In genomic region chr14:54564071-54564798, GRCh38 we compare ENCODE assay signal across 8 cellular contexts. TPM values are rescaled to one million over a fixed set of nuclear protein-coding genes. Genes with fewer than 3 reads are reported as not detected.
DNase-seq lines count a peak whose midpoint lies in the region; ATAC-seq and TF ChIP-seq lines count a peak whose summit lies in the region.

No MANE protein-coding gene starts in this region.

- peak overlapping the region; percentile 79 for H3K4me3 Mint-ChIP-seq in endodermal cell
- peak overlapping the region; percentile 84 for H3K4me3 Mint-ChIP-seq in nephron progenitor cell

- H3K27me3 Mint-ChIP-seq in endodermal cell (ENCODE audit: insufficient read depth) = peaks cover 27% of the 10 kb centered on the region
- H3K27me3 Mint-ChIP-seq in nephron progenitor cell (ENCODE audit: low read depth, poor library complexity) = peaks cover 58% of the 10 kb centered on the region

- H3K27ac ChIP-seq in DND-41 (ENCODE audit: low read length) (no peak overlapping the region), RWPE2 (ENCODE audit: poor library complexity, severe bottlenecking) (peak overlapping the region; percentile 89), endodermal cell (ENCODE audit: low read depth, low read length) (no peak overlapping the region)

- peaks cover 4% of the 10 kb centered on the region for H3K4me1 Mint-ChIP-seq in endodermal cell
- H3K4me1 Mint-ChIP-seq in nephron progenitor cell = peaks cover 26% of the 10 kb centered on the region

- TF ChIP-seq CTCF in DND-41 (IDR thresholded peaks at IDR 0.05; ENCODE audit: borderline replicate concordance, extremely low read depth, low read length, poor library complexity, severe bottlenecking) (peak; percentile 89), RWPE2 (IDR thresholded peaks at IDR 0.05; ENCODE audit: poor library complexity, severe bottlenecking) (peak; percentile 97), endodermal cell (conservative IDR thresholded peaks at IDR 0.05) (peak; percentile 94), nephron progenitor cell (IDR thresholded peaks at IDR 0.05) (peak; percentile 93)

- H3K4me1 ChIP-seq in DND-41 (ENCODE audit: insufficient read depth, low read length) (peaks cover 34% of the 10 kb centered on the region), RWPE2 (ENCODE audit: insufficient read depth, poor library complexity, severe bottlenecking) (peaks cover 11% of the 10 kb centered on the region), endodermal cell (ENCODE audit: control insufficient read depth, insufficient read depth, low read length) (peaks cover 3% of the 10 kb centered on the region)

- no peak overlapping the region for H3K4me2 ChIP-seq in DND-41 (ENCODE audit: insufficient read depth, low read length)

- ATAC-seq in DND-41 (ENCODE audit: insufficient read depth, low read depth) = no peak
- ATAC-seq in RWPE2 (ENCODE audit: low read depth) = no peak
- no peak for ATAC-seq in HG03280 (IDR thresholded peaks at IDR 0.05; ENCODE audit: unreplicated experiment)
- ATAC-seq in GM19467 (IDR thresholded peaks at IDR 0.05; ENCODE audit: unreplicated experiment) = no peak

- H3K9me3 ChIP-seq in DND-41 (ENCODE audit: insufficient read depth, low read length, severe bottlenecking) (no peaks in the 10 kb centered on the region), RWPE2 (ENCODE audit: severe bottlenecking) (no peaks in the 10 kb centered on the region), endodermal cell (ENCODE audit: control insufficient read depth, low read length) (no peaks in the 10 kb centered on the region)

- no peaks in the 10 kb centered on the region for H3K9me3 Mint-ChIP-seq in endodermal cell
- H3K9me3 Mint-ChIP-seq in nephron progenitor cell = no peaks in the 10 kb centered on the region

- H3K4me3 ChIP-seq in DND-41 (ENCODE audit: low read depth in 1 of 2, low read length in 2 of 2) (no peak overlapping the region), RWPE2 (ENCODE audit: severe bottlenecking) (peak overlapping the region; percentile 88), endodermal cell (ENCODE audit: low read length) (peak overlapping the region; percentile 73)

- H3K36me3 Mint-ChIP-seq in endodermal cell (ENCODE audit: low read depth) (no peaks in the 10 kb centered on the region), nephron progenitor cell (ENCODE audit: low read depth) (no peaks in the 10 kb centered on the region)

- H3K36me3 ChIP-seq in DND-41 (ENCODE audit: insufficient read depth, low read length) (no peaks in the 10 kb centered on the region), RWPE2 (ENCODE audit: low read depth) (no peaks in the 10 kb centered on the region), endodermal cell (ENCODE audit: control insufficient read depth, insufficient read depth, low read length) (no peaks in the 10 kb centered on the region)

- H4K20me1 ChIP-seq in DND-41 (ENCODE audit: insufficient read depth, low read length) = peaks cover 9% of the 10 kb centered on the region

- H3K79me2 ChIP-seq in DND-41 (ENCODE audit: insufficient read depth, low read length) = no peaks in the 10 kb centered on the region

- WGBS in endodermal cell (ENCODE audit: insufficient coverage in 1 of 2, insufficient read length in 1 of 2), 2 experiments = 22 to 23% methylated on average over 9 of the region's 9 CpGs

- DNase-seq in DND-41 (no peak), HuH-7 (ENCODE audit: low spot score) (peak; percentile 23), RWPE2 (ENCODE audit: low spot score) (no peak), endodermal cell (no peak), nephron progenitor cell (no peak), GDM1 (lab: John Stamatoyannopoulos, UW) (no peak)

- H3K27ac Mint-ChIP-seq in endodermal cell (no peak overlapping the region), nephron progenitor cell (no peak overlapping the region)

- H3K27me3 ChIP-seq in DND-41 (ENCODE audit: insufficient read depth, low read length, poor library complexity) = peaks cover 54% of the 10 kb centered on the region
- H3K27me3 ChIP-seq in RWPE2 (ENCODE audit: insufficient read depth, poor library complexity, severe bottlenecking) = no peaks in the 10 kb centered on the region
- H3K27me3 ChIP-seq in endodermal cell (ENCODE audit: control insufficient read depth, insufficient read depth, low read length, poor library complexity, severe bottlenecking) = peaks cover 50% of the 10 kb centered on the region

- no peak overlapping the region for H2AFZ ChIP-seq in DND-41 (ENCODE audit: low read depth, low read length)

- no peak overlapping the region for H3K9ac ChIP-seq in DND-41 (ENCODE audit: low read depth, low read length)
- H3K9ac ChIP-seq in endodermal cell (ENCODE audit: extremely low read depth, low read length, poor library complexity, severe bottlenecking) = no peak overlapping the region

RNA-seq across cellular contexts. Expression of gene SAMD4A, which starts 2.7 kb away (rescaled TPM):
- 1 to 10 TPM; 1.9 to 8.0 TPM for total RNA-seq in endodermal cell
- polyA plus RNA-seq in endodermal cell (2013, experiment 1 of 2) = 4.8 TPM
- 4.2 TPM for polyA plus RNA-seq in endodermal cell (2013, experiment 2 of 2)

RNA-seq across cellular contexts. Expression of gene CGRRF1, which starts 54.5 kb away (rescaled TPM):
- 10 to 100 TPM; 17.8 to 19.3 TPM for total RNA-seq in endodermal cell
- polyA plus RNA-seq in endodermal cell (2013, experiment 1 of 2) = 23.1 TPM
- polyA plus RNA-seq in endodermal cell (2013, experiment 2 of 2) = 26.7 TPM

Comparison
In these comparisons a context has a peak if more than half of its experiments do, and no peak if none do; other contexts are left out.
1. H3K4me3 ChIP-seq: peak in RWPE2 (single experiment) and endodermal cell (single experiment); none in DND-41 (0 of 2).
2. Peak in every context shown above with its lines, with median percentiles within 50 percentile points of each other: CTCF ChIP-seq.